In the genomic region with DNA sequence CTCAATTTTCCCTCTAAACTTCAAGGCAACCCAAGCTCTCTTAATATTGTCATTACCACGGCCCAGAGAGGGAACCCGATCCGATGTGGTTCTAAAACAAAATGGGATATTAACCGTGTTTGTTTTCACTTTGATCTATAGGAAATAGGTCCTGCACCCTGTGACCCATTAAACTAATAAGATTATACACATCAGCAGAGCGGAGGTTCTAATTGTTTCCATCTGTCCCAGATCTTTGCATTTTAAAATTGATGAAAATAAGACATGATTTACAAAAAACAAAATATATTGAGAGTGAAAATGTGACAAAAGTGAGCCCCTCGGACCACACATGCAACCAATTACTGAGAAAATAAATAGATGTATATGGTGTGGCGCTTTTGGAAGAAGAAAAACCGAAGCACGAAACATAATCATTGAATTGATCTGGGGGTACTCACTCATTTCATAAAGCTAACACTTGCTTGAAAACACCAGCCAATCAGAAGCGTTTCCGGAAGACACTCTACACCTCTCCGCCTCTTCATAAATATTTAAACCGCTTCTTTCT, we compare ENCODE assay signal across 8 cellular contexts.
DNase-seq lines count a peak whose midpoint lies in the region; ATAC-seq and TF ChIP-seq lines count a peak whose summit lies in the region.

No MANE protein-coding gene starts in this region.

- peaks cover 5 to 32% (median 6%) of the 10 kb centered on the region in 3 donors for H3K36me3 Mint-ChIP-seq in naive thymus-derived CD8-positive, alpha-beta T cell

- peak overlapping the region; percentile 59 for H3K4me3 ChIP-seq in DOHH2 (ENCODE audit: low read length)
- no peak overlapping the region for H3K4me3 ChIP-seq in KMS-11 (IDR thresholded peaks at IDR 0.05; ENCODE audit: insufficient read depth, low read depth, low read length)
- peak overlapping the region; percentile 86 for H3K4me3 ChIP-seq in adipocyte (ENCODE audit: low read length)

- ATAC-seq in naive thymus-derived CD8-positive, alpha-beta T cell: peak in 1 of 2 donors; percentile 10
- ATAC-seq in GM21529 (IDR thresholded peaks at IDR 0.05; ENCODE audit: unreplicated experiment) (no peak), HG03439 (IDR thresholded peaks at IDR 0.05; ENCODE audit: unreplicated experiment) (no peak)

- TF ChIP-seq CTCF in DOHH2 (IDR thresholded peaks at IDR 0.05; ENCODE audit: low read depth, low read length, poor library complexity, severe bottlenecking): no peak
- no peak for TF ChIP-seq CTCF in KMS-11 (conservative IDR thresholded peaks at IDR 0.05; ENCODE audit: low read depth, low read length)

- peaks cover 20% of the 10 kb centered on the region for H3K9me3 ChIP-seq in DOHH2 (ENCODE audit: control insufficient read depth, insufficient read depth, low read length)
- H3K9me3 ChIP-seq in adipocyte (ENCODE audit: control insufficient read depth, low read length): no peaks in the 10 kb centered on the region

- H3K9ac ChIP-seq in KMS-11 (no peak overlapping the region), adipocyte (ENCODE audit: low read length) (peak overlapping the region; percentile 67)

- no peaks in the 10 kb centered on the region for H3K9me2 ChIP-seq in DOHH2 (replicated peaks; ENCODE audit: control insufficient read depth, low read length)

- H4K20me1 ChIP-seq in DOHH2 (ENCODE audit: control insufficient read depth, insufficient read depth, low read depth, low read length): no peaks in the 10 kb centered on the region
- no peaks in the 10 kb centered on the region for H4K20me1 ChIP-seq in KMS-11 (ENCODE audit: insufficient read depth)

- H3K4me2 ChIP-seq in DOHH2 (ENCODE audit: low read length): peak overlapping the region; percentile 37
- H3K4me2 ChIP-seq in KMS-11: peak overlapping the region; percentile 66

- H3K4me1 ChIP-seq in DOHH2 (ENCODE audit: control insufficient read depth, low read length) (peaks cover 14% of the 10 kb centered on the region), KMS-11 (ENCODE audit: low read depth, poor library complexity, severe bottlenecking) (peaks cover 25% of the 10 kb centered on the region), adipocyte (ENCODE audit: control insufficient read depth, insufficient read depth, low read length) (peaks cover 8% of the 10 kb centered on the region)

- peak overlapping the region in 5 of 10 donors; percentile 4 to 86 (median 55) for H3K27ac Mint-ChIP-seq in naive thymus-derived CD8-positive, alpha-beta T cell

- H3K27me3 Mint-ChIP-seq in naive thymus-derived CD8-positive, alpha-beta T cell: peaks cover 25 to 72% (median 40%) of the 10 kb centered on the region in 5 donors

- no peaks in the 10 kb centered on the region for H3K79me2 ChIP-seq in DOHH2 (ENCODE audit: control insufficient read depth, low read length)
- H3K79me2 ChIP-seq in KMS-11 (ENCODE audit: insufficient read depth, low read depth): no peaks in the 10 kb centered on the region

- H3K36me3 ChIP-seq in DOHH2 (ENCODE audit: control insufficient read depth, low read length) (no peaks in the 10 kb centered on the region), KMS-11 (ENCODE audit: insufficient read depth) (no peaks in the 10 kb centered on the region), adipocyte (ENCODE audit: control insufficient read depth, insufficient read depth, low read length, severe bottlenecking) (no peaks in the 10 kb centered on the region)

- peaks cover 2 to 14% (median 10%) of the 10 kb centered on the region in 4 donors for H3K4me1 Mint-ChIP-seq in naive thymus-derived CD8-positive, alpha-beta T cell

- H3K27ac ChIP-seq in DOHH2 (ENCODE audit: low read depth, low read length) (0 out of 2 replicates have a peak overlapping the region, but pooled peaks have one; percentile 6), KMS-11 (no peak overlapping the region)

- peak overlapping the region in 6 of 10 donors; percentile 9 to 79 (median 70) for H3K4me3 Mint-ChIP-seq in naive thymus-derived CD8-positive, alpha-beta T cell

- peaks cover 19% of the 10 kb centered on the region for H3K27me3 ChIP-seq in DOHH2 (ENCODE audit: control insufficient read depth, low read length)
- H3K27me3 ChIP-seq in KMS-11 (ENCODE audit: insufficient read depth, low read depth): peaks cover 82% of the 10 kb centered on the region
- peaks cover 37% of the 10 kb centered on the region for H3K27me3 ChIP-seq in adipocyte (replicated peaks; ENCODE audit: control insufficient read depth, insufficient read depth, low read length)

- peak overlapping the region; percentile 47; the same call in 1 of the 2 replicates for H2AFZ ChIP-seq in KMS-11 (ENCODE audit: low read depth)

- POLR2A ChIA-PET in naive thymus-derived CD8-positive, alpha-beta T cell (lab: Charles Lee): interaction anchor here (1.3 kb wide), 1 partner anchor 1320 kb away, joined by 3 read pairs; no protein-coding TSS in a partner anchor

- H3K9me3 Mint-ChIP-seq in naive thymus-derived CD8-positive, alpha-beta T cell: peaks cover 0 to 46% (median 25%) of the 10 kb centered on the region in 9 donors

- peak; percentile 16 for DNase-seq in adipocyte (ENCODE audit: low read depth)
- peak in 1 of 10 donors; percentile 34 for DNase-seq in naive thymus-derived CD8-positive, alpha-beta T cell
- no peak for DNase-seq in NCI-H345 treated with DMSO at 0.1 percent for 48 hours (lab: John Stamatoyannopoulos, UW; ENCODE audit: unreplicated experiment)
- DNase-seq in SKM-1 (lab: John Stamatoyannopoulos, UW; ENCODE audit: unreplicated experiment): no peak

- no peaks in the 10 kb centered on the region for H3F3A ChIP-seq in DOHH2 (ENCODE audit: control insufficient read depth, insufficient read depth)
